Comparison of ENCODE assay signal across 7 cellular contexts in the genomic region with DNA sequence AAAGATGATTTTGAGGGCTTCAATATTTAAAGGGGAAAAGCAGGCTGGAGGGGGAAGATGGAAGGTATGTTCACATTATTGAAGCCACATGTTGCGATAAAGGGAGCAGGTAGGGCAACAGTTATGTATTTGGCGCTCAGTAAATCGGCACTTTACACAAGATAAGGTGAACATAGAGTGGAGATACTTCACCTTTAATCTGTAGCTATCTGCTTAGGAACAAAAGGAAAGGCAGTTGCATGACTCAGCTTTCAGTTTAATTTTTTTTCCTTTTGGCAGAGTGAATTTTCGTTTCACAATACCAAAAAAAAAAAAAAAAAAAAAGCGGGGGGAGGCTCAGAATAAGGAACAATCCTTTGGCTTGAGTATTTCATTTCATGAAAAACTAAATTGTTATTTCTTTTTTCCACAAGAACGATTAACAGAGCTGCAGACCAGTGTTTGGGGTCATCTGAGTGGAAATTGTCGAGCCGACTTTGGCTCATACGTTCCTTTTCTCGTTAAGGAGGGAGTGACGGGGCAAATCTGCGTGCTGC. TPM values are rescaled to one million over a fixed set of nuclear protein-coding genes. Genes with fewer than 3 reads are reported as not detected.
A peak's percentile ranks its signal among the peaks of the same experiment; 100 is the strongest.
DNase-seq lines count a peak whose midpoint lies in the region; ATAC-seq, FAIRE-seq and TF ChIP-seq lines count a peak whose summit lies in the region.

No MANE protein-coding gene starts in this region.

- no peak for TF ChIP-seq EP300 in stomach (IDR thresholded peaks at IDR 0.05)

- H3K36me3 ChIP-seq in KOPT-K1 (ENCODE audit: insufficient read depth, low read length) (no peaks in the 10 kb centered on the region), adrenal gland (replicated peaks in 1 of 2) (no peaks in the 10 kb centered on the region), stomach (no peaks in the 10 kb centered on the region)

- no peaks in the 10 kb centered on the region for H3K27me3 ChIP-seq in adrenal gland
- H3K27me3 ChIP-seq in stomach: no peaks in the 10 kb centered on the region

- no peak for ATAC-seq in GM21360 (IDR thresholded peaks at IDR 0.05; ENCODE audit: unreplicated experiment)

- peaks cover 19% of the 10 kb centered on the region for H3K9me3 ChIP-seq in KOPT-K1 (ENCODE audit: insufficient read depth, low read length, poor library complexity, severe bottlenecking)
- H3K9me3 ChIP-seq in adrenal gland (replicated peaks in 1 of 3): peaks cover 0 to 9% (median 8%) of the 10 kb centered on the region in 3 donors
- peaks cover 0 to 16% (median 8%) of the 10 kb centered on the region in 4 donors for H3K9me3 ChIP-seq in stomach

- H3K4me1 ChIP-seq in adrenal gland (replicated peaks in 1 of 2): peaks cover 35 to 49% of the 10 kb centered on the region in 2 donors
- peaks cover 45 to 49% (median 47%) of the 10 kb centered on the region in 4 donors for H3K4me1 ChIP-seq in stomach

- TF ChIP-seq CTCF in adrenal gland (IDR thresholded peaks at IDR 0.05) (no peak), stomach (IDR thresholded peaks at IDR 0.05) (no peak)

- DNase-seq in Daoy (ENCODE audit: low read depth): peak; percentile 38
- DNase-seq in adrenal gland: peak in 1 of 7 donors; percentile 13
- DNase-seq in stomach: no peak
- DNase-seq in SHP77 (lab: John Stamatoyannopoulos, UW): no peak

- H3K4me3 ChIP-seq in adrenal gland (peak overlapping the region in 3 of 4 donors; percentile 39 to 65 (median 63)), stomach (peak overlapping the region; percentile 88 to 93 (median 92))

- intact Hi-C loops in adrenal gland (cut with DNase I) (no loop called here), stomach (cut with DNase I; ENCODE audit: low total_unique reads) (no loop called here)

- WGBS in adrenal gland, 4 donors: 3 to 6% (median 4%) methylated on average over 10 to 12 of the region's 12 CpGs
- WGBS in stomach, 5 donors: 5 to 7% (median 6%) methylated on average over 12 of the region's 12 CpGs

- FAIRE-seq in islet of Langerhans (lab: Jason Lieb, UNC): peak; percentile 78

- peak overlapping the region; percentile 92 for H3K27ac ChIP-seq in KOPT-K1 (ENCODE audit: low read depth, low read length, poor library complexity, severe bottlenecking)
- peak overlapping the region; percentile 85 to 98 (median 97) for H3K27ac ChIP-seq in adrenal gland
- H3K27ac ChIP-seq in stomach: peak overlapping the region; percentile 91 to 99 (median 99)

- TF ChIP-seq POLR2A in adrenal gland (IDR thresholded peaks at IDR 0.05) (no peak), stomach (IDR thresholded peaks at IDR 0.05) (no peak)

RNA-seq across cellular contexts. Expression of a gene that starts 1.1 kb away (rescaled TPM):
- 15.5 and 21.3 TPM in 2 replicates for total RNA-seq in Daoy (2014; rRNA removed; shearing (Covaris generic))
- total RNA-seq in adrenal gland (100 to 1,000 TPM in 7 of 8 donors, 10 to 100 TPM in 1; 30.1 to 990 (median 609) TPM), stomach (100 to 1,000 TPM in 2 of 5 donors, 10 to 100 TPM in 3; 26.4 to 384 (median 91.7) TPM)
- polyA plus RNA-seq in adrenal gland (100 to 1,000 TPM in 2 of 3 donors, 10 to 100 TPM in 1; 33.8 to 453 (median 261) TPM), stomach (10 to 100 TPM; 51.6 to 66.4 (median 61.9) TPM)
